Comparison of ENCODE assay signal across 9 cellular contexts in the genomic region with DNA sequence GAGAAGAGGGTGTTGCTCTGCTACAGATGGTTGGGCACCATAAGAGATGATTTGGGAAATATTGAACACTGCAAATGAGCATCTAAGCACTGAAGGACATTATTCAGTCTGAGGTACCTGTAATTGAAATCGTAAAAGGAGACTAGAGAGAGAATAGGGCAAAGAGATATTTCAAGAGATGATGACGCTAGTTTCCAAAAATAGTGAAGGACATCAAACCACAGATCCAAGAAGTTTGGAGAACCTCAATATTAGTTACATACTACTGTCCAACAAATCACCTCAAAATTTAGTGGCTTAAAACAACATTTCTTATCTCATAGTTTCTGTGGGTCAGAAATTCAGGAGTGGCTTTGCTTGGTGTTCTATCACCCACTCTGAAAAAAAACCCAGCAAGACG.
"Had no signal": no experiment of that assay in that cellular context is flagged by ENCODE, and none has a peak within 500 bp of the region (broad histone marks: within the 10 kb centered on the region; RNA-seq: fewer than 3 reads in every experiment).

No MANE protein-coding gene starts in this region.

- H3K9me3 ChIP-seq: HAP-1 had no signal

- DNase-seq: GM23248, GOT3, H7, H9, HCEC 1CT, HFFc6 had no signal

- H3K36me3 ChIP-seq: HAP-1 had no signal

- ATAC-seq: GM23338, HCT116 had no signal

- H3K27ac ChIP-seq: GM23248 had no signal

- H3K4me3 Mint-ChIP-seq: GM23338, H9, HFFc6 had no signal

- H3K9me3 Mint-ChIP-seq: GM23338, HFFc6 had no signal

- H3K27ac Mint-ChIP-seq: GM23338, H9, HFFc6 had no signal

- H3K4me3 ChIP-seq: GM23248, GM23338, HAP-1 had no signal
